Comparison of ENCODE assay signal across 25 cellular contexts in genomic region chr21:33897098-33897497, GRCh38.
"Had no signal": no experiment of that assay in that cellular context is flagged by ENCODE, and none has a peak within 500 bp of the region (broad histone marks: within the 10 kb centered on the region; RNA-seq: fewer than 3 reads in every experiment).

No MANE protein-coding gene starts in this region.

- H3K4me2 ChIP-seq: neural progenitor cell had no signal

- DNase-seq: natural killer cell; occipital lobe; pancreas; retina; right cardiac atrium; right lobe of liver; sigmoid colon; small intestine; stimulated activated CD4-positive, alpha-beta T cell treated with anti-CD3 and anti-CD28 coated beads, Interleukin-15, amount 100 ng/mL, for 24 hours; stimulated activated CD4-positive, alpha-beta T cell treated with anti-CD3 and anti-CD28 coated beads, Interleukin-2, amount 100 ng/mL, for 24 hours; stimulated activated CD4-positive, alpha-beta T cell treated with anti-CD3 and anti-CD28 coated beads, Interleukin-2, amount 100 ng/mL, for 48 hours; stimulated activated CD4-positive, alpha-beta T cell treated with anti-CD3 and anti-CD28 coated beads, Interleukin-4, amount 100 ng/mL, for 24 hours; stimulated activated naive B cell treated with anti-CD40 and anti-IgM and Interleukin-4, amounts not matched to agents 10 μg/mL and 1 μg/mL and 100 μg/mL, for 72 hours; stimulated activated naive CD4-positive, alpha-beta T cell treated with Interleukin-2 at 50 U/mL for 16 hours; stomach; thyroid gland; trophoblast cell; upper lobe of left lung had no signal

- H3K9ac ChIP-seq: neural progenitor cell had no signal

- H3K27me3 ChIP-seq: neural progenitor cell, pancreas, right lobe of liver, sigmoid colon, stomach, thyroid gland, tibial nerve, upper lobe of left lung, vagina had no signal

- H2AFZ ChIP-seq: neural progenitor cell had no signal

- H3K9me3 ChIP-seq: pancreas, prostate gland, right lobe of liver, sigmoid colon, stomach, thoracic aorta, thyroid gland, tibial nerve, upper lobe of left lung, vagina had no signal

- FAIRE-seq: pancreas, small intestine, urothelium cell line had no signal

- H3K4me3 ChIP-seq: neural progenitor cell, pancreas, prostate gland, right lobe of liver, sigmoid colon, stomach, thoracic aorta, thyroid gland, tibial nerve, upper lobe of left lung, vagina had no signal

- H3K4me1 ChIP-seq: prostate gland had no signal

- ATAC-seq: natural killer cell; pancreas; right cardiac atrium; right lobe of liver; stimulated activated effector memory CD8-positive, alpha-beta T cell treated with anti-CD3 and anti-CD28 coated beads, Interleukin-12 subunit alpha, Interleukin-12 subunit beta, amount 100 ng/mL, for 72 hours; stimulated activated naive B cell treated with anti-CD40 and anti-IgM and Interleukin-4, amounts not matched to agents 10 μg/mL and 1 μg/mL and 100 μg/mL, for 72 hours had no signal

- H3K36me3 ChIP-seq: neural progenitor cell, pancreas, prostate gland, right lobe of liver, thoracic aorta, thyroid gland had no signal

- H3K27ac ChIP-seq: neural progenitor cell, pancreas, prostate gland, right lobe of liver, sigmoid colon, stomach, thoracic aorta, thyroid gland, upper lobe of left lung, vagina had no signal
